Comparison of ENCODE assay signal across 18 cellular contexts in genomic region chr9:86464242-86464641, GRCh38.
"Had no signal": no experiment of that assay in that cellular context is flagged by ENCODE, and none has a peak within 500 bp of the region (broad histone marks: within the 10 kb centered on the region; RNA-seq: fewer than 3 reads in every experiment).

No MANE protein-coding gene starts in this region.

- H3K4me1 ChIP-seq: esophagus squamous epithelium, left ventricle myocardium inferior, right atrium auricular region, testis had no signal

- FAIRE-seq: kidney had no signal

- DNase-seq: activated B cell treated with CpG ODN at 0.5 μM for 24 hours; activated CD4-positive, alpha-beta T cell treated with anti-CD3 and anti-CD28 coated beads, Interleukin-2, amount 10 ng/mL, durations not matched to agents 7 days and 5 days; activated CD8-positive, alpha-beta memory T cell treated with anti-CD3 and anti-CD28 coated beads, Interleukin-2, amount 50 U/mL, for 48 hours; activated gamma-delta T cell treated with Interleukin-2 at 50 U/mL for 16 hours; amniotic stem cell; central memory CD4-positive, alpha-beta T cell; esophagus squamous epithelium; hippocampal formation; kidney; left ventricle myocardium inferior; mesenchymal stem cell; natural killer cell; stimulated activated naive CD8-positive, alpha-beta T cell treated with anti-CD3 and anti-CD28 coated beads, Interleukin-15, amount 100 ng/mL, for 72 hours; T-helper 2 cell; testis had no signal

- H3K9me3 ChIP-seq: esophagus squamous epithelium, left ventricle myocardium inferior, right atrium auricular region, testis had no signal

- H3K27ac ChIP-seq: coronary artery, esophagus squamous epithelium, left ventricle myocardium inferior, right atrium auricular region, testis had no signal

- H3K27me3 ChIP-seq: esophagus squamous epithelium, right atrium auricular region, testis had no signal

- ATAC-seq: natural killer cell; stimulated activated naive CD8-positive, alpha-beta T cell treated with anti-CD3 and anti-CD28 coated beads, Interleukin-15, amount 100 ng/mL, for 72 hours had no signal

- H3K36me3 ChIP-seq: esophagus squamous epithelium, left ventricle myocardium inferior, right atrium auricular region had no signal

- H3K4me3 ChIP-seq: coronary artery, esophagus squamous epithelium, left ventricle myocardium inferior, right atrium auricular region, smooth muscle cell, testis had no signal
